In genomic region chr15:39587910-39588530, GRCh38 we compare ENCODE assay signal across 16 cellular contexts. TPM values are rescaled to one million over a fixed set of nuclear protein-coding genes. Genes with fewer than 3 reads are reported as not detected.
A peak's percentile ranks its signal among the peaks of the same experiment; 100 is the strongest.
DNase-seq lines count a peak whose midpoint lies in the region; TF ChIP-seq lines count a peak whose summit lies in the region.
"Had no signal": no experiment of that assay in that cellular context is flagged by ENCODE, and none has a peak within 500 bp of the region (broad histone marks: within the 10 kb centered on the region; RNA-seq: fewer than 3 reads in every experiment).

No MANE protein-coding gene starts in this region.

- WGBS in mesodermal cell (ENCODE audit: insufficient coverage in 2 of 2), 2 experiments = 92 to 96% methylated on average over 9 to 10 of the region's 11 CpGs

- H3K27ac ChIP-seq in mesodermal cell (ENCODE audit: low read depth, low read length, severe bottlenecking) = peak overlapping the region; percentile 13

- DNase-seq in AG04449 (ENCODE audit: low read depth, low spot score) (peak; percentile 28), RPMI7951 (ENCODE audit: low read depth) (peak; percentile 49), fibroblast of gingiva (ENCODE audit: low read depth) (peak; percentile 71), DMS153 treated with DMSO at 0.1 percent for 48 hours (lab: John Stamatoyannopoulos, UW; ENCODE audit: unreplicated experiment) (no peak), NCI-H1105 treated with DMSO at 0.1 percent for 48 hours (lab: John Stamatoyannopoulos, UW) (no peak), Ammon's horn (ENCODE audit: low spot score) (no peak)
- no peak for DNase-seq in activated CD4-positive, alpha-beta T cell treated with anti-CD3 and anti-CD28 coated beads, Interleukin-2, amount 50 U/mL, for 1 hour
- DNase-seq: activated gamma-delta T cell; GOT3; head of caudate nucleus; naive thymus-derived CD8-positive, alpha-beta T cell; NCI-H1417; NCI-H446 treated with DMSO at 0.1 percent for 48 hours; retina; stimulated activated CD4-positive, alpha-beta T cell treated with anti-CD3 and anti-CD28 coated beads, Interleukin-2, amount 100 ng/mL, for 48 hours had no signal

- POLR2A ChIA-PET in AG04449 (lab: Yijun Ruan, JAX) = interaction anchor here (0.9 to 3.7 kb wide), 9 partner anchors 266 to 443 kb away, joined by 3 to 25 read pairs (median 3); no protein-coding TSS in a partner anchor

- peaks cover 31% of the 10 kb centered on the region for H3K4me1 ChIP-seq in mesodermal cell (ENCODE audit: control insufficient read depth, insufficient read depth, low read length, poor library complexity, severe bottlenecking)

- CTCF ChIA-PET in AG04449 (lab: Yijun Ruan, JAX) = no interaction called here

- H3K4me3 ChIP-seq in AG04449 (ENCODE audit: low read depth, low read length) (peak overlapping the region; percentile 34), mesodermal cell (ENCODE audit: extremely low read depth, insufficient read depth, low read length, poor library complexity, severe bottlenecking) (no peak overlapping the region)

- TF ChIP-seq CTCF in AG04449 (IDR thresholded peaks at IDR 0.05; ENCODE audit: insufficient read depth, low read length, missing control alignments) = no peak

- H3K9me3 ChIP-seq in mesodermal cell (ENCODE audit: control insufficient read depth, low read length) = no peaks in the 10 kb centered on the region

- H3K36me3 ChIP-seq in mesodermal cell (ENCODE audit: control insufficient read depth, insufficient read depth, low read length) = peaks cover 98% of the 10 kb centered on the region

RNA-seq across cellular contexts. Expression of gene THBS1, which starts 7.1 kb away (rescaled TPM):
- total RNA-seq in RPMI7951 (2014; rRNA removed; shearing (Covaris generic)) = 593 and 598 TPM in 2 replicates
- polyA plus RNA-seq in mesodermal cell (2013, experiment 1 of 2) = 81.2 TPM
- polyA plus RNA-seq in mesodermal cell (2013, experiment 2 of 2) = 74.4 TPM

Comparison
In these comparisons a context has a peak if more than half of its experiments do, and no peak if none do; other contexts are left out.
1. DNase-seq: peak in AG04449 (single experiment), RPMI7951 (single experiment) and fibroblast of gingiva (single experiment); none in activated CD4-positive, alpha-beta T cell treated with anti-CD3 and anti-CD28 coated beads, Interleukin-2, amount 50 U/mL, for 1 hour (single experiment), DMS153 treated with DMSO at 0.1 percent for 48 hours (single experiment), NCI-H1105 treated with DMSO at 0.1 percent for 48 hours (single experiment) and Ammon's horn (single experiment).